8 cellular contexts compared by ENCODE assay signal in the genomic region with DNA sequence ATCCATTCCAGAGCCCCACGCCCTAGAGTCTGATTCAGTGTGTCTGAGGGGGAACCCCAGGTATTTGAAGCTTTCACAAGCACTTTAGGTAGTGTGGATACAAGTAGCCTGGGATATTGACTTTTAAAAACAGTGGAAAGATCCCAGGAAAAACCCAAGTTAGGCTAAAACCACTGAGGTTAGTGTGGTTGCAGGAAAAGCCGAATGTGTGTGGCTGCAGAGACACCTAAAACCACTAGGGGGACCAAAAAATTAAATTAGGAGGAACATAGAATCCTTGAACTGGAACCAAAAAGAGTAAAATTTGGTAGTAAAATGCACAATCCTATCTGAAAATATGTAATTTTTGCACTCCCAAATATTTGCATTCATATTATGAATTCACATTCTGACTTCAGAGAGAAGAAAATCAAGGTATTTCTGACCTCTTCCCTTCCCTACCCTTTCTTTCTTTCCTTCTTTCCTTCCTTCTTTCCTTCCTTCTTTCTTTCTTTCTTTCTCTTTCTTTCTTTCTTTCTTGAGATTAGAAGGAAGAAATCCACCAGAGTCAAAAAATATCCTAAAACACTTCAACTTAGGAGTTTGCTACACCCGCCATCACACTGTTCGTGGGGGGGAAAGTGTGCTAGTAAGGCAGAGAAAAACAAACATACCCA. TPM values are rescaled to one million over a fixed set of nuclear protein-coding genes. Genes with fewer than 3 reads are reported as not detected.
DNase-seq lines count a peak whose midpoint lies in the region; ATAC-seq and TF ChIP-seq lines count a peak whose summit lies in the region.

No MANE protein-coding gene starts in this region.

- H3K4me2 ChIP-seq in Loucy (ENCODE audit: low read depth, low read length, poor library complexity, severe bottlenecking) (no peak overlapping the region), neural cell (ENCODE audit: low read length) (no peak overlapping the region)

- H3K79me2 ChIP-seq in Loucy (ENCODE audit: insufficient read depth, low read length): no peaks in the 10 kb centered on the region
- H3K79me2 ChIP-seq in neural cell (replicated peaks; ENCODE audit: insufficient read depth, low read length): no peaks in the 10 kb centered on the region

- H4K20me1 ChIP-seq in Loucy (ENCODE audit: insufficient read depth, low read length, poor library complexity, severe bottlenecking) (no peaks in the 10 kb centered on the region), neural cell (ENCODE audit: insufficient read depth) (no peaks in the 10 kb centered on the region)

- H3K9me3 ChIP-seq in heart left ventricle (no peaks in the 10 kb centered on the region), Loucy (ENCODE audit: insufficient read depth, low read depth, low read length) (no peaks in the 10 kb centered on the region), neural cell (ENCODE audit: low read length) (no peaks in the 10 kb centered on the region)

- H3K9ac ChIP-seq in Loucy (ENCODE audit: low read depth, low read length, poor library complexity, severe bottlenecking) (no peak overlapping the region), neural cell (ENCODE audit: low read length) (no peak overlapping the region)

- H3F3A ChIP-seq in Loucy (ENCODE audit: low read depth) (no peaks in the 10 kb centered on the region), neural cell (ENCODE audit: insufficient read depth, low read length, poor library complexity, severe bottlenecking) (no peaks in the 10 kb centered on the region)

- H2AFZ ChIP-seq in Loucy (ENCODE audit: low read length): peak overlapping the region; percentile 55; the same call in 1 of the 2 replicates
- H2AFZ ChIP-seq in neural cell (ENCODE audit: low read depth, low read length): no peak overlapping the region

- intact Hi-C loops in heart left ventricle (cut with DNase I): loop anchor here in 3 of 10 donors (5.0 to 10.0 kb wide), 2 partner anchors 140 to 378 kb away; a partner anchor contains a TSS
- intact Hi-C loops in Right ventricle myocardium inferior (cut with DNase I): no loop called here

- H3K27me3 ChIP-seq in heart left ventricle (peaks cover 0 to 4% (median 0%) of the 10 kb centered on the region in 9 donors), Loucy (ENCODE audit: insufficient read depth, low read length, poor library complexity, severe bottlenecking) (no peaks in the 10 kb centered on the region), neural cell (ENCODE audit: insufficient read depth, low read depth, low read length) (no peaks in the 10 kb centered on the region)

- ATAC-seq in heart left ventricle (no peak), Right ventricle myocardium inferior (no peak), GM21619 (IDR thresholded peaks at IDR 0.05; ENCODE audit: unreplicated experiment) (peak; percentile 54)

- no peak overlapping the region for H3K27ac ChIP-seq in heart left ventricle
- H3K27ac ChIP-seq in neural cell (ENCODE audit: low read length): no peak overlapping the region

- no peaks in the 10 kb centered on the region for H3K4me1 ChIP-seq in heart left ventricle
- no peaks in the 10 kb centered on the region for H3K4me1 ChIP-seq in Loucy (ENCODE audit: insufficient read depth, low read length, poor library complexity, severe bottlenecking)

- TF ChIP-seq RAD21 in neural cell (conservative IDR thresholded peaks at IDR 0.05): no peak

- no peak for TF ChIP-seq POLR2A in heart left ventricle (IDR thresholded peaks at IDR 0.05)

- WGBS in heart left ventricle, 4 donors: 58 to 66% (median 60%) methylated on average over 4 of the region's 4 CpGs

- DNase-seq in heart left ventricle: no peak
- no peak for DNase-seq in Right ventricle myocardium inferior (ENCODE audit: missing footprints)
- DNase-seq in cardiac fibroblast (ENCODE audit: low read depth in 2 of 2): peak; percentile 25 to 44
- no peak for DNase-seq in GDM1 (lab: John Stamatoyannopoulos, UW)
- no peak for DNase-seq in activated naive CD4-positive, alpha-beta T cell treated with anti-CD3 and anti-CD28 coated beads, Interleukin-2, amount 50 U/mL, for 16 hours

- no peaks in the 10 kb centered on the region for H3K9me2 ChIP-seq in Loucy (replicated peaks; ENCODE audit: low read depth, low read length)
- H3K9me2 ChIP-seq in neural cell (ENCODE audit: insufficient read depth, low read length): no peaks in the 10 kb centered on the region

- H3K4me3 ChIP-seq in heart left ventricle (no peak overlapping the region), Loucy (ENCODE audit: low read length, poor library complexity, severe bottlenecking) (no peak overlapping the region), cardiac fibroblast (replicated peaks in 1 of 2; ENCODE audit: low read depth in 2 of 2, low read length in 2 of 2) (no peak overlapping the region), neural cell (ENCODE audit: low read length) (no peak overlapping the region)

- H3K36me3 ChIP-seq in heart left ventricle (no peaks in the 10 kb centered on the region), Loucy (ENCODE audit: insufficient read depth, low read length) (no peaks in the 10 kb centered on the region), neural cell (ENCODE audit: insufficient read depth, low read length) (no peaks in the 10 kb centered on the region)

- TF ChIP-seq CTCF in heart left ventricle (IDR thresholded peaks at IDR 0.05) (peak; percentile 33 to 73 (median 62)), Loucy (conservative IDR thresholded peaks at IDR 0.05; ENCODE audit: low read length) (peak; percentile 85), cardiac fibroblast (IDR thresholded peaks at IDR 0.05; ENCODE audit: low read depth, low read length) (peak; percentile 79), neural cell (IDR thresholded peaks at IDR 0.05; ENCODE audit: poor library complexity, severe bottlenecking) (peak; percentile 42)

- no peak for TF ChIP-seq EP300 in neural cell (conservative IDR thresholded peaks at IDR 0.05; ENCODE audit: poor library complexity, severe bottlenecking)

TF ChIP-seq in neural cell, 6 proteins besides CTCF, POLR2A, EP300 and RAD21:
- TF ChIP-seq, protein P1, sequence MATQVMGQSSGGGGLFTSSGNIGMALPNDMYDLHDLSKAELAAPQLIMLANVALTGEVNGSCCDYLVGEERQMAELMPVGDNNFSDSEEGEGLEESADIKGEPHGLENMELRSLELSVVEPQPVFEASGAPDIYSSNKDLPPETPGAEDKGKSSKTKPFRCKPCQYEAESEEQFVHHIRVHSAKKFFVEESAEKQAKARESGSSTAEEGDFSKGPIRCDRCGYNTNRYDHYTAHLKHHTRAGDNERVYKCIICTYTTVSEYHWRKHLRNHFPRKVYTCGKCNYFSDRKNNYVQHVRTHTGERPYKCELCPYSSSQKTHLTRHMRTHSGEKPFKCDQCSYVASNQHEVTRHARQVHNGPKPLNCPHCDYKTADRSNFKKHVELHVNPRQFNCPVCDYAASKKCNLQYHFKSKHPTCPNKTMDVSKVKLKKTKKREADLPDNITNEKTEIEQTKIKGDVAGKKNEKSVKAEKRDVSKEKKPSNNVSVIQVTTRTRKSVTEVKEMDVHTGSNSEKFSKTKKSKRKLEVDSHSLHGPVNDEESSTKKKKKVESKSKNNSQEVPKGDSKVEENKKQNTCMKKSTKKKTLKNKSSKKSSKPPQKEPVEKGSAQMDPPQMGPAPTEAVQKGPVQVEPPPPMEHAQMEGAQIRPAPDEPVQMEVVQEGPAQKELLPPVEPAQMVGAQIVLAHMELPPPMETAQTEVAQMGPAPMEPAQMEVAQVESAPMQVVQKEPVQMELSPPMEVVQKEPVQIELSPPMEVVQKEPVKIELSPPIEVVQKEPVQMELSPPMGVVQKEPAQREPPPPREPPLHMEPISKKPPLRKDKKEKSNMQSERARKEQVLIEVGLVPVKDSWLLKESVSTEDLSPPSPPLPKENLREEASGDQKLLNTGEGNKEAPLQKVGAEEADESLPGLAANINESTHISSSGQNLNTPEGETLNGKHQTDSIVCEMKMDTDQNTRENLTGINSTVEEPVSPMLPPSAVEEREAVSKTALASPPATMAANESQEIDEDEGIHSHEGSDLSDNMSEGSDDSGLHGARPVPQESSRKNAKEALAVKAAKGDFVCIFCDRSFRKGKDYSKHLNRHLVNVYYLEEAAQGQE (IDR thresholded peaks at IDR 0.05; ENCODE audit: borderline replicate concordance): no peak
- TF ChIP-seq SMC3 (conservative IDR thresholded peaks at IDR 0.05; ENCODE audit: poor library complexity) (no peak), MXI1 (conservative IDR thresholded peaks at IDR 0.05; ENCODE audit: poor library complexity, severe bottlenecking) (no peak), EZH2 (IDR thresholded peaks at IDR 0.05; ENCODE audit: borderline replicate concordance, insufficient read depth, low read length, poor library complexity, severe bottlenecking) (no peak), POLR2AphosphoS5 (IDR thresholded peaks at IDR 0.05) (no peak), TAF1 (IDR thresholded peaks at IDR 0.05; ENCODE audit: low read depth) (no peak)

RNA-seq across cellular contexts. Expression of a gene that starts 37.8 kb away (rescaled TPM):
- total RNA-seq in heart left ventricle: not detected
- polyA plus RNA-seq in heart left ventricle: not detected
- not detected for total RNA-seq in Right ventricle myocardium inferior
- polyA plus RNA-seq in neural cell: 0.64 TPM in 1 of 2 replicates, not detected in the other
- 0.73 TPM in 1 of 2 replicates, not detected in the other for polyA minus RNA-seq in neural cell

Comparison
In these comparisons a context has a peak if more than half of its experiments do, and no peak if none do; other contexts are left out.
1. DNase-seq: peak in cardiac fibroblast (2 of 2); none in heart left ventricle (0 of 5), Right ventricle myocardium inferior (single experiment), GDM1 (single experiment) and activated naive CD4-positive, alpha-beta T cell treated with anti-CD3 and anti-CD28 coated beads, Interleukin-2, amount 50 U/mL, for 16 hours (single experiment).
2. Peak in every context shown above with its lines, with median percentiles within 50 percentile points of each other: CTCF ChIP-seq.